Comparison of ENCODE assay signal across 8 cellular contexts in the genomic region with DNA sequence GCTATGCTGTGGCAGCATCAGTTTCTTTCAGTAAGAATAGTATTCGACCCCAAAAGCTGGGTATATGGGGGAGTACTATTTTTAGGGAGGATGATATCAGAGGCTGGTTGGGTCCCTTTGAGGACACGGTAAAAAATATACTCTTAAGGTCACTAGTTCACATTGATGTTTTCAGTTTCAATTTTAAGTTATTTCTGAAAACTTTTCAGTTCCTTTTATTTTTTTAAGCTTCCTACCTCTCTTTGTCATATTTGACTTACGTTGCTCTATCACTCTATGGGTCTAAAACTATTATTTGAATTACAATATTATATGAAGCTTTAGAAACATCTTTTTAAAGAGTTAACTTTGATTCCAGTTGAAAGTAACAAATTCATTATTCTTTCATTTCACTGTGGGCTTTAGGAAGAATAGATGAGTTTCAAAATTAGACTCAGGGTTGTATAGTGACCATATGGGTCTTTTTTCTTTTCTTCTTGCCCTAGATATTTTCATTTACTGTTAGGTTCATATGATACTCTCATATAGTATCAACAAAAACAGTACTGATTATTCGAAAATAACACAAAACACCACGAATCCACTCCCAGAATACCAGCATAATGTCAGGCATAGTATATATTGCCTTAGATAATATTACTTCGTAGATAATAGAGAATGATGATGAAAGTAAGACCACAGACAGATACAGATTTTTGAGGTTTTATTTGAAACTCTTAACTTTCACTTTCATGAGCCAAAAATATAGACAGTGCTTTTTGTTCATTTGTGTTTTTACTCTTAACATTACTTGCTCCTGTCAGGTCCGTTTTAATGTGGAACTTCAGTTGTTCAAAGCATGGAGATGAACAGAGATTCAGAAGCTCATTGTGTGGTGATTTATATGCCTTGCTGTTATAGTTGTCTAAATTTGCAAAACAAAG. TPM values are rescaled to one million over a fixed set of nuclear protein-coding genes. Genes with fewer than 3 reads are reported as not detected.
DNase-seq lines count a peak whose midpoint lies in the region; ATAC-seq and TF ChIP-seq lines count a peak whose summit lies in the region.

No MANE protein-coding gene starts in this region.

- H3K27ac ChIP-seq in BLaER1, result peak overlapping the region; percentile 74

- peak overlapping the region; percentile 64 for H3K4me2 ChIP-seq in BLaER1

- peaks cover 47% of the 10 kb centered on the region for H3K4me1 ChIP-seq in BLaER1

- H3K27me3 Mint-ChIP-seq in activated B cell treated with CpG ODN at 0.5 μM for 24 hours (no peaks in the 10 kb centered on the region), glutamatergic neuron (ENCODE audit: unreplicated experiment) (no peaks in the 10 kb centered on the region)

- H3K4me1 Mint-ChIP-seq in activated B cell treated with CpG ODN at 0.5 μM for 24 hours (peaks cover 77% of the 10 kb centered on the region), glutamatergic neuron (ENCODE audit: low read depth, unreplicated experiment) (no peaks in the 10 kb centered on the region)

- H4K20me1 ChIP-seq in BLaER1, result no peaks in the 10 kb centered on the region

- H3K27ac Mint-ChIP-seq in activated B cell treated with CpG ODN at 0.5 μM for 24 hours, result peak overlapping the region; percentile 87
- H3K27ac Mint-ChIP-seq in glutamatergic neuron (ENCODE audit: unreplicated experiment), result no peak overlapping the region

- POLR2A ChIA-PET in activated B cell treated with CpG ODN at 0.5 μM for 24 hours (lab: Charles Lee), result interaction anchor here (0.7 to 2.1 kb wide), 3 partner anchors 8 to 42 kb away, joined by 3 to 34 read pairs (median 3); a partner anchor contains a TSS

- ATAC-seq in HG03060 (IDR thresholded peaks at IDR 0.05; ENCODE audit: low read depth, unreplicated experiment) (peak; percentile 94), activated B cell treated with CpG ODN at 0.5 μM for 24 hours (ENCODE audit: low read depth) (peak; percentile 81)

- H3K27me3 ChIP-seq in BLaER1, result no peaks in the 10 kb centered on the region

- peaks cover 19% of the 10 kb centered on the region; the same call in 1 of the 2 replicates for H3K9me3 ChIP-seq in BLaER1

- H3K9me3 Mint-ChIP-seq in activated B cell treated with CpG ODN at 0.5 μM for 24 hours, result no peaks in the 10 kb centered on the region
- peaks cover 7% of the 10 kb centered on the region for H3K9me3 Mint-ChIP-seq in glutamatergic neuron (ENCODE audit: unreplicated experiment)

- peaks cover 5% of the 10 kb centered on the region; the same call in 1 of the 2 replicates for H3K36me3 ChIP-seq in BLaER1

- H3K36me3 Mint-ChIP-seq in activated B cell treated with CpG ODN at 0.5 μM for 24 hours (ENCODE audit: low read depth) (peaks cover 10% of the 10 kb centered on the region), glutamatergic neuron (ENCODE audit: unreplicated experiment) (peaks cover 19% of the 10 kb centered on the region)

- peak overlapping the region; percentile 56; the same call in 1 of the 2 replicates for H3K9ac ChIP-seq in BLaER1

- intact Hi-C loops in activated B cell treated with CpG ODN at 0.5 μM for 24 hours (cut with micrococcal nuclease), result loop anchor here (1.0 to 2.0 kb wide), 4 partner anchors 10 to 704 kb away; a partner anchor contains a TSS

- no peak for TF ChIP-seq CTCF in activated B cell treated with CpG ODN at 0.5 μM for 24 hours (IDR thresholded peaks at IDR 0.05)
- TF ChIP-seq CTCF in glutamatergic neuron (IDR thresholded peaks at IDR 0.05; ENCODE audit: partially characterized antibody, unreplicated experiment), result no peak
- TF ChIP-seq CTCF in foreskin fibroblast (IDR thresholded peaks at IDR 0.05; ENCODE audit: low read depth, low read length), result no peak

- H3K4me3 ChIP-seq in BLaER1, result peak overlapping the region; percentile 40
- no peak overlapping the region for H3K4me3 ChIP-seq in foreskin fibroblast (ENCODE audit: low read depth in 1 of 2, low read length in 2 of 2)

- H3K4me3 Mint-ChIP-seq in activated B cell treated with CpG ODN at 0.5 μM for 24 hours (peak overlapping the region; percentile 74), glutamatergic neuron (ENCODE audit: unreplicated experiment) (no peak overlapping the region)

- CTCF ChIA-PET in activated B cell treated with CpG ODN at 0.5 μM for 24 hours (lab: Charles Lee), result interaction anchor here (1.2 kb wide), 1 partner anchor 11 kb away, joined by 4 read pairs; no protein-coding TSS in a partner anchor

- DNase-seq in GM19238 (ENCODE audit: insufficient read length, low spot score) (peak; percentile 39), activated B cell treated with CpG ODN at 0.5 μM for 24 hours (no peak), glutamatergic neuron (no peak), EL (no peak), NCI-H128 (lab: John Stamatoyannopoulos, UW; ENCODE audit: unreplicated experiment) (no peak), foreskin fibroblast (no peak)

RNA-seq across cellular contexts. Expression of a gene that starts 9.8 kb away (rescaled TPM):
- total RNA-seq in activated B cell treated with CpG ODN at 0.5 μM for 24 hours (7.0 TPM in 2 replicates), glutamatergic neuron (ENCODE audit: unreplicated experiment) (5.5 TPM)
